ENCODE assay signal across 15 cellular contexts in the genomic region with DNA sequence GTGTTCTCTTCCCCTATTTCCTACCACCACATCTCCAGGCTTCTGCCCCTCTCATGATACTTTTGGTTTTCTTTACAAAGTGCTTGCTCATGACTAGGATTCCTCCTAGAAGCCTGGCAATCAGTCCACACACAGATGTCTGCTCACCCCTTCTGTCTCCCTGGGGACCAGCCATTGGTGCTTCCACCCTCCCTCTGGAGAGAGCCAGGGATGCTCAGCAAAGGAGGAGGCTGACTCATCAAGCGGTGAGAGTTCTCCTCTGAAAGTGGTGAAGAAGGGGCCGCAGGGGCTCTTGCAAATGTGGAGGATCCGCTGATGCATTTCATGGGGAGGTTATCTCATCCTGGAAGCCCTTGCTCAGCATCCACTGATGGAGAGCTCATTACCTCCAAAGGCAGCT. TPM values are rescaled to one million over a fixed set of nuclear protein-coding genes. Genes with fewer than 3 reads are reported as not detected.
A peak's percentile ranks its signal among the peaks of the same experiment; 100 is the strongest.
DNase-seq lines count a peak whose midpoint lies in the region; ATAC-seq and TF ChIP-seq lines count a peak whose summit lies in the region.
"Had no signal": no experiment of that assay in that cellular context is flagged by ENCODE, and none has a peak within 500 bp of the region (broad histone marks: within the 10 kb centered on the region; RNA-seq: fewer than 3 reads in every experiment).

No MANE protein-coding gene starts in this region.

- H3K4me1 ChIP-seq in BE2C = peaks cover 25% of the 10 kb centered on the region
- peaks cover 1% of the 10 kb centered on the region; the same call in 1 of the 2 replicates for H3K4me1 ChIP-seq in IMR-90 (ENCODE audit: control insufficient read depth, insufficient read depth, low read length)
- peaks cover 0 to 7% (median 6%) of the 10 kb centered on the region in 4 donors for H3K4me1 ChIP-seq in upper lobe of left lung

- H3K79me2 ChIP-seq in SU-DHL-6 (ENCODE audit: insufficient read depth, low read length) = no peaks in the 10 kb centered on the region

- dilution Hi-C loops in IMR-90 (cut with HindIII; ENCODE audit: low sequenced_read_pairs, unreplicated experiment) = no loop called here

- TF ChIP-seq POLR2A in IMR-90 (IDR thresholded peaks at IDR 0.05; ENCODE audit: low read depth, low read length) (no peak), upper lobe of left lung (IDR thresholded peaks at IDR 0.05) (no peak)

- no peak overlapping the region for H4K8ac ChIP-seq in IMR-90 (ENCODE audit: low read depth in 2 of 2, low read length in 2 of 2)

- no peak overlapping the region for H4K5ac ChIP-seq in IMR-90 (ENCODE audit: low read depth, low read length)

- H3K23ac ChIP-seq in IMR-90 (ENCODE audit: low read depth, low read length) = no peak overlapping the region

- H3F3A ChIP-seq in SU-DHL-6 (ENCODE audit: insufficient read depth) = no peaks in the 10 kb centered on the region

- TF ChIP-seq RAD21 in IMR-90 (IDR thresholded peaks at IDR 0.05; ENCODE audit: low read length) = no peak

- H3K9me3 Mint-ChIP-seq in nephron progenitor cell (no peaks in the 10 kb centered on the region), natural killer cell (no peaks in the 10 kb centered on the region)
- H3K9me3 Mint-ChIP-seq: activated CD4-positive, alpha-beta T cell treated with anti-CD3 and anti-CD28 coated beads, Interleukin-2, amount 10 ng/mL, durations not matched to agents 7 days and 5 days; activated naive CD4-positive, alpha-beta T cell treated with anti-CD3 and anti-CD28 coated beads, Interleukin-2, amount 50 U/mL, for 24 hours; brain; stimulated activated naive CD8-positive, alpha-beta T cell treated with anti-CD3 and anti-CD28 coated beads, Interleukin-15, Interleukin-2, amounts not matched to agents 100 ng/mL and 50 ng/mL, for 24 hours had no signal

- CTCF ChIA-PET in IMR-90 (lab: Yijun Ruan, JAX) = interaction anchor here (0.5 to 2.9 kb wide), 9 partner anchors 8 to 84 kb away, joined by 3 to 22 read pairs (median 5); no protein-coding TSS in a partner anchor

- H3K27me3 Mint-ChIP-seq in nephron progenitor cell (ENCODE audit: low read depth, poor library complexity) (peaks cover 61% of the 10 kb centered on the region), natural killer cell (ENCODE audit: low read depth in 2 of 2) (peaks cover 0 to 8% of the 10 kb centered on the region in 2 donors)

- H3K4me3 ChIP-seq in BE2C (ENCODE audit: low read depth, low read length) = peak overlapping the region; percentile 70
- H3K4me3 ChIP-seq in IMR-90 (ENCODE audit: insufficient read depth, low read depth, low read length) = no peak overlapping the region
- no peak overlapping the region for H3K4me3 ChIP-seq in SU-DHL-6 (ENCODE audit: insufficient read depth, low read length, poor library complexity, severe bottlenecking)
- H3K4me3 ChIP-seq in upper lobe of left lung = no peak overlapping the region
- H3K4me3 ChIP-seq: esophagus muscularis mucosa, pancreas had no signal

- H3K18ac ChIP-seq in IMR-90 (ENCODE audit: low read depth, low read length) = no peak overlapping the region

- H3K9ac ChIP-seq in IMR-90 (ENCODE audit: low read depth, low read length) (no peak overlapping the region), SU-DHL-6 (ENCODE audit: low read length) (no peak overlapping the region)

- H4K91ac ChIP-seq in IMR-90 (ENCODE audit: insufficient read depth, low read depth, low read length) = no peak overlapping the region

- H4K20me1 ChIP-seq in IMR-90 (ENCODE audit: insufficient read depth, low read length) (no peaks in the 10 kb centered on the region), SU-DHL-6 (ENCODE audit: low read depth, low read length) (no peaks in the 10 kb centered on the region)

- POLR2A ChIA-PET in IMR-90 (lab: Charles Lee; ENCODE audit: unreplicated experiment) = no interaction called here

- H2BK20ac ChIP-seq in IMR-90 (ENCODE audit: low read depth, low read length) = no peak overlapping the region

- H3K4me3 Mint-ChIP-seq in nephron progenitor cell = no peak overlapping the region
- H3K4me3 Mint-ChIP-seq in natural killer cell = no peak overlapping the region
- H3K4me3 Mint-ChIP-seq: activated CD4-positive, alpha-beta T cell treated with anti-CD3 and anti-CD28 coated beads, Interleukin-2, amount 10 ng/mL, durations not matched to agents 7 days and 5 days; activated naive CD4-positive, alpha-beta T cell treated with anti-CD3 and anti-CD28 coated beads, Interleukin-2, amount 50 U/mL, for 24 hours; stimulated activated naive CD8-positive, alpha-beta T cell treated with anti-CD3 and anti-CD28 coated beads, Interleukin-15, Interleukin-2, amounts not matched to agents 100 ng/mL and 50 ng/mL, for 24 hours had no signal

- no peak overlapping the region for H3K4ac ChIP-seq in IMR-90 (ENCODE audit: low read depth, low read length)

- H2BK120ac ChIP-seq in IMR-90 (ENCODE audit: low read depth, low read length) = no peak overlapping the region

- H3K4me2 ChIP-seq in IMR-90 (ENCODE audit: low read depth, low read length) = no peak overlapping the region
- no peak overlapping the region for H3K4me2 ChIP-seq in SU-DHL-6 (ENCODE audit: low read depth, low read length, poor library complexity, severe bottlenecking)

- H3K27ac ChIP-seq in IMR-90 (ENCODE audit: insufficient read depth, low read length) (no peak overlapping the region), SU-DHL-6 (ENCODE audit: low read depth, low read length) (no peak overlapping the region), upper lobe of left lung (no peak overlapping the region)
- H3K27ac ChIP-seq: esophagus muscularis mucosa, pancreas had no signal

- no peak overlapping the region for H3K56ac ChIP-seq in IMR-90 (ENCODE audit: extremely low read depth, insufficient read depth, low read length)

- no peak overlapping the region for H2BK5ac ChIP-seq in IMR-90 (ENCODE audit: low read depth, low read length, poor library complexity, severe bottlenecking)

- no peaks in the 10 kb centered on the region for H3K9me3 ChIP-seq in BE2C
- H3K9me3 ChIP-seq in IMR-90 (ENCODE audit: control insufficient read depth, insufficient read depth, low read length) = no peaks in the 10 kb centered on the region
- no peaks in the 10 kb centered on the region for H3K9me3 ChIP-seq in SU-DHL-6 (ENCODE audit: insufficient read depth, low read length)
- H3K9me3 ChIP-seq in upper lobe of left lung = no peaks in the 10 kb centered on the region
- H3K9me3 ChIP-seq: esophagus muscularis mucosa, pancreas had no signal

- WGBS in IMR-90 (ENCODE audit: extremely low coverage in 2 of 2, insufficient read length in 1 of 2), 2 experiments = no CpG with 5 or more reads among the region's 3 CpGs
- 75 to 89% methylated on average over 3 of the region's 3 CpGs for WGBS in upper lobe of left lung, 2 donors

- no peak for TF ChIP-seq EP300 in upper lobe of left lung (IDR thresholded peaks at IDR 0.05)

- no peak overlapping the region for H3K14ac ChIP-seq in IMR-90 (replicated peaks; ENCODE audit: low read depth, low read length)

- H2AK9ac ChIP-seq in IMR-90 (replicated peaks; ENCODE audit: low read depth, low read length, poor library complexity) = no peak overlapping the region

- H2AFZ ChIP-seq in IMR-90 (replicated peaks; ENCODE audit: low read length, poor library complexity) (no peak overlapping the region), SU-DHL-6 (ENCODE audit: low read depth, low read length, severe bottlenecking) (peak overlapping the region; percentile 50)

- no peaks in the 10 kb centered on the region for H3K79me1 ChIP-seq in IMR-90 (ENCODE audit: low read depth in 1 of 2, low read length in 2 of 2)

- ATAC-seq in IMR-90 (ENCODE audit: low read depth) (no peak), natural killer cell (no peak), upper lobe of left lung (ENCODE audit: low FRiP score in 2 of 2) (no peak), GM21515 (IDR thresholded peaks at IDR 0.05; ENCODE audit: unreplicated experiment) (no peak)

- intact Hi-C loops in IMR-90 (cut with micrococcal nuclease) (loop anchor here (10.0 kb wide), 1 partner anchor 563 kb away; no protein-coding TSS in a partner anchor), natural killer cell (cut with micrococcal nuclease) (no loop called here)

- peak overlapping the region; percentile 37 for H3K27ac Mint-ChIP-seq in nephron progenitor cell
- H3K27ac Mint-ChIP-seq in natural killer cell = no peak overlapping the region

- peaks cover 16% of the 10 kb centered on the region for H3K4me1 Mint-ChIP-seq in nephron progenitor cell
- H3K4me1 Mint-ChIP-seq in natural killer cell = peaks cover 0 to 13% of the 10 kb centered on the region in 2 donors

- H3K36me3 ChIP-seq in BE2C = peaks cover 4% of the 10 kb centered on the region; the same call in 1 of the 2 replicates
- H3K36me3 ChIP-seq in IMR-90 (ENCODE audit: control insufficient read depth, insufficient read depth, low read length) = no peaks in the 10 kb centered on the region
- no peaks in the 10 kb centered on the region for H3K36me3 ChIP-seq in SU-DHL-6 (ENCODE audit: low read length)
- H3K36me3 ChIP-seq in upper lobe of left lung = no peaks in the 10 kb centered on the region
- H3K36me3 ChIP-seq: esophagus muscularis mucosa, pancreas had no signal

- no peaks in the 10 kb centered on the region for H3K9me2 ChIP-seq in SU-DHL-6 (replicated peaks; ENCODE audit: insufficient read depth, low read length)

- peak; percentile 79 for DNase-seq in BE2C
- peak; percentile 35 for DNase-seq in IMR-90
- DNase-seq in nephron progenitor cell = no peak
- no peak for DNase-seq in effector CD4-positive, alpha-beta T cell
- no peak for DNase-seq in natural killer cell
- no peak for DNase-seq in upper lobe of left lung

- BruUV-seq in IMR-90 (replicated peaks; lab: Mats Ljungman, UMichigan) = no TSS peak

- H2BK15ac ChIP-seq in IMR-90 (ENCODE audit: low read depth, low read length) = no peak overlapping the region

- H3K9me1 ChIP-seq in IMR-90 (ENCODE audit: insufficient read depth, low read length) = no peaks in the 10 kb centered on the region; the same call in 1 of the 2 replicates

- H3K36me3 Mint-ChIP-seq in nephron progenitor cell (ENCODE audit: low read depth) (no peaks in the 10 kb centered on the region), natural killer cell (no peaks in the 10 kb centered on the region)
- H3K36me3 Mint-ChIP-seq: activated naive CD4-positive, alpha-beta T cell treated with anti-CD3 and anti-CD28 coated beads, Interleukin-2, amount 50 U/mL, for 24 hours; brain had no signal

- no peak for TF ChIP-seq CTCF in BE2C (IDR thresholded peaks at IDR 0.05; ENCODE audit: low read depth, low read length)
- TF ChIP-seq CTCF in IMR-90 (conservative IDR thresholded peaks at IDR 0.05; ENCODE audit: low read depth, low read length) = no peak
- TF ChIP-seq CTCF in SU-DHL-6 (IDR thresholded peaks at IDR 0.05; ENCODE audit: insufficient read depth, low read length, poor library complexity, severe bottlenecking) = no peak
- TF ChIP-seq CTCF in nephron progenitor cell (IDR thresholded peaks at IDR 0.05) = no peak
- TF ChIP-seq CTCF in natural killer cell (IDR thresholded peaks at IDR 0.05) = no peak
- no peak for TF ChIP-seq CTCF in upper lobe of left lung (IDR thresholded peaks at IDR 0.05)

- no peak overlapping the region for H2AK5ac ChIP-seq in IMR-90 (ENCODE audit: low read depth, low read length)

- H3K27me3 ChIP-seq in BE2C (no peaks in the 10 kb centered on the region), IMR-90 (ENCODE audit: control insufficient read depth, insufficient read depth, low read length) (peaks cover 62% of the 10 kb centered on the region), SU-DHL-6 (ENCODE audit: low read length) (no peaks in the 10 kb centered on the region), upper lobe of left lung (no peaks in the 10 kb centered on the region)
- H3K27me3 ChIP-seq: pancreas had no signal

- in situ Hi-C loops in IMR-90 (cut with MboI; ENCODE audit: low sequenced_read_pairs) = loop anchor here (5.0 kb wide), 1 partner anchor 50 kb away; no protein-coding TSS in a partner anchor

RNA-seq across cellular contexts. Expression of gene NT5C1A, which starts 14.5 kb away (rescaled TPM):
- 4.8 TPM for polyA plus RNA-seq in BE2C (2012; ENCODE audit: insufficient read depth, insufficient read length, low read depth)
- total RNA-seq in IMR-90 (2012; rRNA removed) = not detected in 2 replicates
- polyA plus RNA-seq in IMR-90 (2012; rRNA removed) = not detected in 2 replicates
- polyA plus RNA-seq in IMR-90 (2012; cell fraction: cytosol; rRNA removed) = not detected in 2 replicates
- not detected in 2 replicates for polyA plus RNA-seq in IMR-90 (2012; cell fraction: nucleus; rRNA removed; ENCODE audit: low replicate concordance)
- not detected for total RNA-seq in natural killer cell
- 1 to 10 TPM in 3 of 6 donors, under 1 TPM in 1, not detected in 2; 0.37 to 5.5 (median 2.6) TPM for total RNA-seq in upper lobe of left lung
- total RNA-seq: activated CD4-positive, alpha-beta T cell treated with anti-CD3 and anti-CD28 coated beads, Interleukin-2, amount 10 ng/mL, durations not matched to agents 7 days and 5 days; dermis microvascular lymphatic vessel endothelial cell had no signal

RNA-seq across cellular contexts. Expression of gene HEYL, which starts 18.0 kb away (rescaled TPM):
- not detected for polyA plus RNA-seq in BE2C (2012; ENCODE audit: insufficient read depth, insufficient read length, low read depth)
- total RNA-seq in IMR-90 (2012; rRNA removed) (not detected in 2 replicates), natural killer cell (not detected), upper lobe of left lung (10 to 100 TPM in 5 of 6 donors, 1 to 10 TPM in 1; 3.8 to 31.9 (median 15.5) TPM)
- polyA plus RNA-seq in IMR-90 (2012; rRNA removed) = 0.02 TPM in 1 of 2 replicates, not detected in the other
- polyA plus RNA-seq in IMR-90 (2012; cell fraction: cytosol; rRNA removed) = 0.01 and 0.07 TPM in 2 replicates
- polyA plus RNA-seq in IMR-90 (2012; cell fraction: nucleus; rRNA removed; ENCODE audit: low replicate concordance) = 0.29 and 0.81 TPM in 2 replicates
- total RNA-seq: activated CD4-positive, alpha-beta T cell treated with anti-CD3 and anti-CD28 coated beads, Interleukin-2, amount 10 ng/mL, durations not matched to agents 7 days and 5 days; dermis microvascular lymphatic vessel endothelial cell had no signal

RNA-seq across cellular contexts. Expression of gene HPCAL4, which starts 33.8 kb away (rescaled TPM):
- 2.5 TPM for polyA plus RNA-seq in BE2C (2012; ENCODE audit: insufficient read depth, insufficient read length, low read depth)
- total RNA-seq in IMR-90 (2012; rRNA removed) = not detected in 2 replicates
- polyA plus RNA-seq in IMR-90 (2012; rRNA removed) = 0.02 TPM in 1 of 2 replicates, not detected in the other
- polyA plus RNA-seq in IMR-90 (2012; cell fraction: cytosol; rRNA removed) = not detected in 2 replicates
- polyA plus RNA-seq in IMR-90 (2012; cell fraction: nucleus; rRNA removed; ENCODE audit: low replicate concordance) = not detected in 2 replicates
- 1 to 10 TPM in 2 of 3 donors, under 1 TPM in 1; 0.78 to 1.6 (median 1.3) TPM for total RNA-seq in natural killer cell
- total RNA-seq in upper lobe of left lung = 1 to 10 TPM in 1 of 6 donors, under 1 TPM in 5; under 0.01 to 1.1 (median 0.43) TPM
- total RNA-seq: dermis microvascular lymphatic vessel endothelial cell had no signal

Comparison
In these comparisons a context has a peak if more than half of its experiments do, and no peak if none do; other contexts are left out.
1. DNase-seq: peak in BE2C (single experiment) and IMR-90 (single experiment); none in nephron progenitor cell (single experiment), effector CD4-positive, alpha-beta T cell (single experiment), natural killer cell (single experiment) and upper lobe of left lung (0 of 2).